ENCODE assay signal across 11 cellular contexts in genomic region chr5:154157483-154158378, GRCh38. TPM values are rescaled to one million over a fixed set of nuclear protein-coding genes. Genes with fewer than 3 reads are reported as not detected.
DNase-seq lines count a peak whose midpoint lies in the region; TF ChIP-seq lines count a peak whose summit lies in the region.
"Had no signal": no experiment of that assay in that cellular context is flagged by ENCODE, and none has a peak within 500 bp of the region (broad histone marks: within the 10 kb centered on the region; RNA-seq: fewer than 3 reads in every experiment).

No MANE protein-coding gene starts in this region.

- H3K9me3 Mint-ChIP-seq in chondrocyte (ENCODE audit: low read depth), result peaks cover 13% of the 10 kb centered on the region
- H3K9me3 Mint-ChIP-seq in nephron progenitor cell, result peaks cover 11% of the 10 kb centered on the region

- H3K27me3 Mint-ChIP-seq in chondrocyte (ENCODE audit: low read depth), result peaks cover 11% of the 10 kb centered on the region
- peaks cover 60% of the 10 kb centered on the region for H3K27me3 Mint-ChIP-seq in nephron progenitor cell (ENCODE audit: low read depth, poor library complexity)

- no peaks in the 10 kb centered on the region for H3K27me3 ChIP-seq in MG63
- H3K27me3 ChIP-seq: suprapubic skin had no signal

- H3K4me3 Mint-ChIP-seq in chondrocyte (ENCODE audit: unreplicated experiment) (no peak overlapping the region), nephron progenitor cell (no peak overlapping the region)

- TF ChIP-seq CTCF in GM10248 (IDR thresholded peaks at IDR 0.05; ENCODE audit: control extremely low read depth, extremely low read depth, low read depth, missing control alignments), result peak; percentile 25
- TF ChIP-seq CTCF in chondrocyte (IDR thresholded peaks at IDR 0.05), result peak; percentile 70
- TF ChIP-seq CTCF in nephron progenitor cell (IDR thresholded peaks at IDR 0.05), result peak; percentile 53

- peaks cover 18% of the 10 kb centered on the region for H3K4me1 Mint-ChIP-seq in chondrocyte (ENCODE audit: low read depth)
- peaks cover 41% of the 10 kb centered on the region for H3K4me1 Mint-ChIP-seq in nephron progenitor cell

- POLR2A ChIA-PET in GM10248 (lab: Yijun Ruan, JAX), result no interaction called here

- no peak overlapping the region for H3K4me3 ChIP-seq in MG63
- H3K4me3 ChIP-seq: suprapubic skin had no signal

- CTCF ChIA-PET in GM10248 (lab: Yijun Ruan, JAX), result interaction anchor here (0.7 to 3.0 kb wide), 11 partner anchors 9 to 247 kb away, joined by 3 to 9 read pairs (median 4); no protein-coding TSS in a partner anchor

- H3K27ac Mint-ChIP-seq in chondrocyte (ENCODE audit: unreplicated experiment) (no peak overlapping the region), nephron progenitor cell (no peak overlapping the region)

- no peak for DNase-seq in GM10248 (ENCODE audit: extremely low spot score)
- peak; percentile 46 for DNase-seq in MG63
- no peak for DNase-seq in chondrocyte (ENCODE audit: low spot score)
- DNase-seq in nephron progenitor cell, result no peak
- DNase-seq in GOT3 (lab: John Stamatoyannopoulos, UW), result no peak
- DNase-seq in cerebellar nuclear complex (lab: John Stamatoyannopoulos, UW), result no peak
- no peak for DNase-seq in stimulated activated naive CD4-positive, alpha-beta T cell (lab: John Stamatoyannopoulos, UW)
- DNase-seq: activated CD8-positive, alpha-beta memory T cell treated with anti-CD3 and anti-CD28 coated beads for 24 hours; cortex of kidney; IMR-90 had no signal

- H3K9me3 ChIP-seq in MG63, result peaks cover 14% of the 10 kb centered on the region; the same call in 1 of the 2 replicates
- H3K9me3 ChIP-seq: suprapubic skin had no signal

- no peaks in the 10 kb centered on the region for H3K36me3 ChIP-seq in MG63
- H3K36me3 ChIP-seq: suprapubic skin had no signal

- H3K36me3 Mint-ChIP-seq in chondrocyte (ENCODE audit: low read depth), result peaks cover 4% of the 10 kb centered on the region
- H3K36me3 Mint-ChIP-seq in nephron progenitor cell (ENCODE audit: low read depth), result peaks cover 15% of the 10 kb centered on the region

RNA-seq across cellular contexts. Expression of gene GALNT10, which starts 32.8 kb away (rescaled TPM):
- 25.9 and 26.3 TPM in 2 replicates for total RNA-seq in MG63 (2014; rRNA removed; shearing (Covaris generic); ENCODE audit: low replicate concordance)
- total RNA-seq in chondrocyte, result 155 to 220 TPM (median 157 TPM) in 3 replicates
